1 cellular context compared by ENCODE assay signal in genomic region chrX:45850197-45850774, GRCh38.
TF ChIP-seq lines count a peak whose summit lies in the region.

No MANE protein-coding gene starts in this region.

TF ChIP-seq in HEK293, 187 proteins besides CTCF, POLR2A, EP300 and RAD21 (continued from another document):
- TF ChIP-seq, protein P1, sequence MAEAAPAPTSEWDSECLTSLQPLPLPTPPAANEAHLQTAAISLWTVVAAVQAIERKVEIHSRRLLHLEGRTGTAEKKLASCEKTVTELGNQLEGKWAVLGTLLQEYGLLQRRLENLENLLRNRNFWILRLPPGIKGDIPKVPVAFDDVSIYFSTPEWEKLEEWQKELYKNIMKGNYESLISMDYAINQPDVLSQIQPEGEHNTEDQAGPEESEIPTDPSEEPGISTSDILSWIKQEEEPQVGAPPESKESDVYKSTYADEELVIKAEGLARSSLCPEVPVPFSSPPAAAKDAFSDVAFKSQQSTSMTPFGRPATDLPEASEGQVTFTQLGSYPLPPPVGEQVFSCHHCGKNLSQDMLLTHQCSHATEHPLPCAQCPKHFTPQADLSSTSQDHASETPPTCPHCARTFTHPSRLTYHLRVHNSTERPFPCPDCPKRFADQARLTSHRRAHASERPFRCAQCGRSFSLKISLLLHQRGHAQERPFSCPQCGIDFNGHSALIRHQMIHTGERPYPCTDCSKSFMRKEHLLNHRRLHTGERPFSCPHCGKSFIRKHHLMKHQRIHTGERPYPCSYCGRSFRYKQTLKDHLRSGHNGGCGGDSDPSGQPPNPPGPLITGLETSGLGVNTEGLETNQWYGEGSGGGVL (tag by site-specific recombination; IDR thresholded peaks at IDR 0.05): 0 out of 2 replicates have a peak, but pooled peaks have one; percentile 24
